20 cellular contexts compared by ENCODE assay signal in genomic region chr12:46977976-46978375, GRCh38.
"Had no signal": no experiment of that assay in that cellular context is flagged by ENCODE, and none has a peak within 500 bp of the region (broad histone marks: within the 10 kb centered on the region; RNA-seq: fewer than 3 reads in every experiment).

No MANE protein-coding gene starts in this region.

- H3K27me3 ChIP-seq: esophagus muscularis mucosa, gastrocnemius medialis, heart right ventricle, left lung had no signal

- H3K4me3 ChIP-seq: coronary artery, dorsolateral prefrontal cortex, esophagus muscularis mucosa, gastrocnemius medialis, heart right ventricle, left lung, lower lobe of right lung, mucosa of descending colon had no signal

- H3K36me3 ChIP-seq: esophagus muscularis mucosa, gastrocnemius medialis, heart right ventricle, left lung, lower lobe of right lung had no signal

- H3K27ac ChIP-seq: coronary artery, dorsolateral prefrontal cortex, esophagus muscularis mucosa, gastrocnemius medialis, heart right ventricle, left lung, lower lobe of right lung had no signal

- H3K9me3 ChIP-seq: esophagus muscularis mucosa, gastrocnemius medialis, lower lobe of right lung, mucosa of descending colon had no signal

- DNase-seq: dermis blood vessel endothelial cell; dorsolateral prefrontal cortex; effector CD4-positive, alpha-beta T cell; effector memory CD4-positive, alpha-beta T cell; foreskin fibroblast; foreskin melanocyte; gastrocnemius medialis; glutamatergic neuron; head of caudate nucleus; heart right ventricle; hippocampal formation; left cardiac atrium; left lung; left ventricle myocardium superior; lower lobe of right lung; mesenchymal stem cell; mucosa of descending colon; naive thymus-derived CD4-positive, alpha-beta T cell had no signal

- ATAC-seq: gastrocnemius medialis; heart right ventricle; left cardiac atrium; left lung; left ventricle myocardium superior; lower lobe of right lung; mucosa of descending colon; naive thymus-derived CD4-positive, alpha-beta T cell had no signal

- H3K4me1 ChIP-seq: esophagus muscularis mucosa, gastrocnemius medialis, heart right ventricle, left lung, lower lobe of right lung had no signal
